Comparison of ENCODE assay signal across 23 cellular contexts in genomic region chr2:74603282-74604000, GRCh38. TPM values are rescaled to one million over a fixed set of nuclear protein-coding genes. Genes with fewer than 3 reads are reported as not detected.
A peak's percentile ranks its signal among the peaks of the same experiment; 100 is the strongest.
DNase-seq lines count a peak whose midpoint lies in the region; ATAC-seq, FAIRE-seq and TF ChIP-seq lines count a peak whose summit lies in the region.
"Had no signal": no experiment of that assay in that cellular context is flagged by ENCODE, and none has a peak within 500 bp of the region (broad histone marks: within the 10 kb centered on the region; RNA-seq: fewer than 3 reads in every experiment).

No MANE protein-coding gene starts in this region.

- peak; percentile 55 for ATAC-seq in activated CD4-positive, alpha-beta T cell treated with anti-CD3 and anti-CD28 coated beads for 36 hours
- peak; percentile 74 to 76 for ATAC-seq in natural killer cell treated with Interleukin-12 subunit alpha and Interleukin-12 subunit beta and Interleukin-15 and Interleukin-18, amount 100 ng/mL, for 72 hours
- no peak for ATAC-seq in natural killer cell
- ATAC-seq in K562, result peak; percentile 93
- ATAC-seq in Right ventricle myocardium inferior, result no peak

- no TSS peak for BruUV-seq in K562 (replicated peaks; lab: Mats Ljungman, UMichigan)

- CTCF ChIA-PET in activated CD4-positive, alpha-beta T cell treated with anti-CD3 and anti-CD28 coated beads for 36 hours (lab: Charles Lee), result interaction anchor here (0.5 to 1.3 kb wide), 2 partner anchors 50 to 272 kb away, joined by 3 read pairs; partner anchors contain the start of gene SEMA4F
- CTCF ChIA-PET in K562 (lab: Yijun Ruan, JAX; ENCODE audit: low intra/inter-chr PET ratio), result no interaction called here

- no peak for DNase-seq in activated CD4-positive, alpha-beta T cell treated with anti-CD3 and anti-CD28 coated beads for 36 hours
- DNase-seq in activated CD4-positive, alpha-beta T cell treated with anti-CD3 and anti-CD28 coated beads for 1 hour, result no peak
- no peak for DNase-seq in natural killer cell treated with Interleukin-12 subunit alpha and Interleukin-12 subunit beta and Interleukin-15 and Interleukin-18, amount 100 ng/mL, for 72 hours (ENCODE audit: low spot score)
- DNase-seq in natural killer cell (no peak), K562 (ENCODE audit: extremely low read depth in 1 of 4, low spot score in 3 of 4) (peak; percentile 35 to 59 (median 46)), Right ventricle myocardium inferior (ENCODE audit: missing footprints) (no peak), AG08395 (ENCODE audit: low spot score) (no peak), DMS153 (lab: John Stamatoyannopoulos, UW) (no peak)
- DNase-seq: CD8-positive, alpha-beta memory T cell; DMS 273 treated with DMSO at 0.1 percent for 48 hours; GF-D8; GOT3; KBM-7; MV-4-11; NCI-H2029 treated with DMSO at 0.1 percent for 48 hours; NCI-H510A; SHP77 had no signal

- H3K36me3 ChIP-seq in K562 (ENCODE audit: control insufficient read depth, insufficient read depth, low read length), result no peaks in the 10 kb centered on the region
- H3K36me3 ChIP-seq: BLaER1 treated with 17β-estradiol and CSF1 and Interleukin-3, amounts not matched to agents 10 nM and 100 nM had no signal

- peaks cover 38% of the 10 kb centered on the region for H3K27me3 Mint-ChIP-seq in activated CD4-positive, alpha-beta T cell treated with anti-CD3 and anti-CD28 coated beads for 36 hours
- peaks cover 22 to 25% of the 10 kb centered on the region in 2 donors for H3K27me3 Mint-ChIP-seq in natural killer cell treated with Interleukin-12 subunit alpha and Interleukin-12 subunit beta and Interleukin-15 and Interleukin-18, amount 100 ng/mL, for 72 hours
- peaks cover 33 to 43% of the 10 kb centered on the region in 2 donors for H3K27me3 Mint-ChIP-seq in natural killer cell (ENCODE audit: low read depth in 2 of 2)

- H3K9me3 ChIP-seq in K562 (replicated peaks; ENCODE audit: control insufficient read depth, insufficient read depth, low read depth, low read length), result no peaks in the 10 kb centered on the region
- H3K9me3 ChIP-seq: BLaER1 treated with 17β-estradiol and CSF1 and Interleukin-3, amounts not matched to agents 10 nM and 100 nM had no signal

- no peaks in the 10 kb centered on the region for H4K20me1 ChIP-seq in K562 (replicated peaks; ENCODE audit: control insufficient read depth, insufficient read depth, low read length)
- H4K20me1 ChIP-seq: BLaER1 treated with 17β-estradiol and CSF1 and Interleukin-3, amounts not matched to agents 10 nM and 100 nM had no signal

- H2AFZ ChIP-seq in K562 (ENCODE audit: low read depth, low read length), result peak overlapping the region; percentile 93

- H3K4me1 Mint-ChIP-seq in activated CD4-positive, alpha-beta T cell treated with anti-CD3 and anti-CD28 coated beads for 36 hours, result peaks cover 3% of the 10 kb centered on the region
- peaks cover 12 to 15% of the 10 kb centered on the region in 2 donors for H3K4me1 Mint-ChIP-seq in natural killer cell treated with Interleukin-12 subunit alpha and Interleukin-12 subunit beta and Interleukin-15 and Interleukin-18, amount 100 ng/mL, for 72 hours (ENCODE audit: low read depth in 2 of 2)
- H3K4me1 Mint-ChIP-seq in natural killer cell, result peaks cover 5% of the 10 kb centered on the region in 2 donors

- H3K27me3 ChIP-seq in K562 (ENCODE audit: control insufficient read depth in 2 of 2, insufficient read depth in 2 of 2, low read length in 2 of 2), result no peaks in the 10 kb centered on the region
- H3K27me3 ChIP-seq: BLaER1 treated with 17β-estradiol and CSF1 and Interleukin-3, amounts not matched to agents 10 nM and 100 nM had no signal

- no peaks in the 10 kb centered on the region for H3K36me3 Mint-ChIP-seq in activated CD4-positive, alpha-beta T cell treated with anti-CD3 and anti-CD28 coated beads for 36 hours (ENCODE audit: low read depth)
- no peaks in the 10 kb centered on the region for H3K36me3 Mint-ChIP-seq in natural killer cell treated with Interleukin-12 subunit alpha and Interleukin-12 subunit beta and Interleukin-15 and Interleukin-18, amount 100 ng/mL, for 72 hours
- H3K36me3 Mint-ChIP-seq in natural killer cell, result no peaks in the 10 kb centered on the region
- H3K36me3 Mint-ChIP-seq: CD8-positive, alpha-beta memory T cell had no signal

- POLR2A ChIA-PET in activated CD4-positive, alpha-beta T cell treated with anti-CD3 and anti-CD28 coated beads for 36 hours (lab: Charles Lee), result no interaction called here
- POLR2A ChIA-PET in K562 (lab: Yijun Ruan, JAX), result interaction anchor here (0.6 to 1.2 kb wide), 3 partner anchors 11 to 28 kb away, joined by 3 read pairs; no protein-coding TSS in a partner anchor

- H3K9me1 ChIP-seq in K562 (ENCODE audit: control insufficient read depth, insufficient read depth, low read length), result no peaks in the 10 kb centered on the region

- no peak overlapping the region for H3K4me3 ChIP-seq in K562
- H3K4me3 ChIP-seq: BLaER1 treated with 17β-estradiol and CSF1 and Interleukin-3, amounts not matched to agents 10 nM and 100 nM had no signal

- no peaks in the 10 kb centered on the region for H3K9me3 Mint-ChIP-seq in activated CD4-positive, alpha-beta T cell treated with anti-CD3 and anti-CD28 coated beads for 36 hours (ENCODE audit: low read depth)
- H3K9me3 Mint-ChIP-seq in natural killer cell treated with Interleukin-12 subunit alpha and Interleukin-12 subunit beta and Interleukin-15 and Interleukin-18, amount 100 ng/mL, for 72 hours, result no peaks in the 10 kb centered on the region
- H3K9me3 Mint-ChIP-seq in natural killer cell, result no peaks in the 10 kb centered on the region
- H3K9me3 Mint-ChIP-seq: CD8-positive, alpha-beta memory T cell had no signal

- peak; percentile 17; the same call in 1 of the 2 replicates for TF ChIP-seq EP300 in K562 (IDR thresholded peaks at IDR 0.05; ENCODE audit: low read length)

- no peak for TF ChIP-seq RAD21 in K562 (CRISPR knock-in tag; conservative IDR thresholded peaks at IDR 0.05 in 1 of 2, IDR thresholded peaks at IDR 0.05 in 1 of 2)

- TF ChIP-seq CTCF in natural killer cell (IDR thresholded peaks at IDR 0.05), result no peak
- no peak for TF ChIP-seq CTCF in K562 (IDR thresholded peaks at IDR 0.05 in 2 of 3, conservative IDR thresholded peaks at IDR 0.05 in 1 of 3; ENCODE audit: insufficient read depth in 2 of 3, low read depth in 1 of 3, low read length in 3 of 3)

- no peak overlapping the region for H3K27ac Mint-ChIP-seq in activated CD4-positive, alpha-beta T cell treated with anti-CD3 and anti-CD28 coated beads for 36 hours
- peak overlapping the region; percentile 1 to 59 for H3K27ac Mint-ChIP-seq in natural killer cell treated with Interleukin-12 subunit alpha and Interleukin-12 subunit beta and Interleukin-15 and Interleukin-18, amount 100 ng/mL, for 72 hours
- no peak overlapping the region for H3K27ac Mint-ChIP-seq in natural killer cell

- H3K4me1 ChIP-seq in K562 (replicated peaks in 1 of 2; ENCODE audit: control insufficient read depth in 2 of 2, insufficient read depth in 2 of 2, low read length in 2 of 2), result peaks cover 0 to 6% of the 10 kb centered on the region in 2 experiments; a peak in 4 of 5 replicates

- peak overlapping the region; percentile 36; the same call in 1 of the 2 replicates for H3K4me2 ChIP-seq in K562 (ENCODE audit: insufficient read depth, low read length)

- no peak for TF ChIP-seq POLR2A in K562 (conservative IDR thresholded peaks at IDR 0.05)

- FAIRE-seq in K562 (lab: Jason Lieb, UNC), result peak; percentile 42
- FAIRE-seq: A204.1, GM12891, GM18507, RCC 7860 had no signal

- intact Hi-C loops in activated CD4-positive, alpha-beta T cell treated with anti-CD3 and anti-CD28 coated beads for 36 hours (cut with DNase I, micrococcal nuclease), result no loop called here
- intact Hi-C loops in natural killer cell (cut with micrococcal nuclease), result no loop called here
- intact Hi-C loops in K562 (cut with micrococcal nuclease), result no loop called here
- intact Hi-C loops in Right ventricle myocardium inferior (cut with DNase I), result no loop called here

- no peak overlapping the region for H3K27ac ChIP-seq in K562 (ENCODE audit: extremely low read depth, low read depth, low read length)
- H3K27ac ChIP-seq: BLaER1 treated with 17β-estradiol and CSF1 and Interleukin-3, amounts not matched to agents 10 nM and 100 nM had no signal

- H3K9ac ChIP-seq in K562 (ENCODE audit: insufficient read depth in 1 of 2, low read depth in 2 of 2, low read length in 2 of 2), result no peak overlapping the region
- H3K9ac ChIP-seq: BLaER1 treated with 17β-estradiol and CSF1 and Interleukin-3, amounts not matched to agents 10 nM and 100 nM had no signal

- in situ Hi-C loops in K562 (cut with MboI), result no loop called here

- 15% methylated on average over 7 of the region's 7 CpGs for WGBS in K562 (ENCODE audit: insufficient coverage, low coverage, missing lambda C conversion rate)

- no peaks in the 10 kb centered on the region for H3K79me2 ChIP-seq in K562 (ENCODE audit: control insufficient read depth, insufficient read depth, low read length)

- no peak overlapping the region for H3K4me3 Mint-ChIP-seq in activated CD4-positive, alpha-beta T cell treated with anti-CD3 and anti-CD28 coated beads for 36 hours
- peak overlapping the region; percentile 58 for H3K4me3 Mint-ChIP-seq in natural killer cell treated with Interleukin-12 subunit alpha and Interleukin-12 subunit beta and Interleukin-15 and Interleukin-18, amount 100 ng/mL, for 72 hours
- no peak overlapping the region for H3K4me3 Mint-ChIP-seq in natural killer cell
- H3K4me3 Mint-ChIP-seq: CD8-positive, alpha-beta memory T cell had no signal

RNA-seq across cellular contexts. Expression of gene M1AP, which starts 44.7 kb away (rescaled TPM):
- under 1 TPM; 0.18 to 0.33 TPM for total RNA-seq in activated CD4-positive, alpha-beta T cell treated with anti-CD3 and anti-CD28 coated beads for 36 hours
- total RNA-seq in natural killer cell treated with Interleukin-12 subunit alpha and Interleukin-12 subunit beta and Interleukin-15 and Interleukin-18, amount 100 ng/mL, for 72 hours, result not detected
- total RNA-seq in natural killer cell (not detected), K562 (2014; rRNA removed) (not detected in 2 replicates), K562 (2014; rRNA removed; fragmentation: Illumina TruSeq; extraction: Trizol) (0.10 TPM in 1 of 2 replicates, not detected in the other), K562 (2015; rRNA removed; fragmentation: Illumina TruSeq; extraction: Trizol) (0.19 and 0.33 TPM in 2 replicates), K562 (2021) (0.11 TPM in 1 of 2 replicates, not detected in the other), Right ventricle myocardium inferior (not detected)
- total RNA-seq in K562 (2011; cell fraction: chromatin; rRNA removed; ENCODE audit: low replicate concordance), result not detected in 2 replicates
- total RNA-seq in K562 (2011; cell fraction: nucleolus; rRNA removed), result not detected in 2 replicates
- total RNA-seq in K562 (2011; cell fraction: nucleoplasm; rRNA removed), result not detected in 2 replicates
- polyA plus RNA-seq in K562 (2011; rRNA removed) (0.05 TPM in 1 of 2 replicates, not detected in the other), K562 (2014; fragmentation: Illumina TruSeq; extraction: Trizol) (0.07 and 0.10 TPM in 2 replicates), K562 (2014; fragmentation: Nextera tagmentation; extraction: Ambion mirVana) (under 1 TPM; 0.06 to 0.15 TPM), K562 (2014; rRNA removed) (0.30 TPM in 1 of 2 replicates, not detected in the other)
- not detected in 2 replicates for polyA plus RNA-seq in K562 (2011; cell fraction: cytosol; rRNA removed)
- polyA plus RNA-seq in K562 (2011; cell fraction: nucleus; rRNA removed), result 0.07 and 0.10 TPM in 2 replicates
- 0.23 and 0.44 TPM in 2 replicates for polyA plus RNA-seq in K562 (2012)
- not detected in 2 replicates for polyA minus RNA-seq in K562 (2011; rRNA and poly(A)+ RNA removed)
- not detected in 2 replicates for polyA minus RNA-seq in K562 (2011; cell fraction: cytosol; rRNA and poly(A)+ RNA removed)
- not detected in 2 replicates for polyA minus RNA-seq in K562 (2011; cell fraction: nucleus; rRNA and poly(A)+ RNA removed)
- total RNA-seq: CD8-positive, alpha-beta memory T cell; Daoy had no signal

RNA-seq across cellular contexts. Expression of gene DOK1, which starts 48.9 kb away (rescaled TPM):
- total RNA-seq in activated CD4-positive, alpha-beta T cell treated with anti-CD3 and anti-CD28 coated beads for 36 hours, result 10 to 100 TPM; 17.2 to 17.9 TPM
- 10 to 100 TPM; 27.4 to 34.4 TPM for total RNA-seq in natural killer cell treated with Interleukin-12 subunit alpha and Interleukin-12 subunit beta and Interleukin-15 and Interleukin-18, amount 100 ng/mL, for 72 hours
- total RNA-seq in natural killer cell (10 to 100 TPM; 17.4 to 24.9 (median 23.9) TPM), K562 (2014; rRNA removed) (36.4 and 44.5 TPM in 2 replicates), K562 (2014; rRNA removed; fragmentation: Illumina TruSeq; extraction: Trizol) (5.2 and 7.6 TPM in 2 replicates), K562 (2015; rRNA removed; fragmentation: Illumina TruSeq; extraction: Trizol) (16.6 and 16.7 TPM in 2 replicates), K562 (2021) (25.8 and 29.6 TPM in 2 replicates), Right ventricle myocardium inferior (4.9 TPM)
- total RNA-seq in K562 (2011; cell fraction: chromatin; rRNA removed; ENCODE audit: low replicate concordance), result 7.7 and 24.2 TPM in 2 replicates
- total RNA-seq in K562 (2011; cell fraction: nucleolus; rRNA removed), result 33.4 and 35.7 TPM in 2 replicates
- 13.4 and 16.5 TPM in 2 replicates for total RNA-seq in K562 (2011; cell fraction: nucleoplasm; rRNA removed)
- polyA plus RNA-seq in K562 (2011; rRNA removed) (11.3 and 12.0 TPM in 2 replicates), K562 (2014; fragmentation: Illumina TruSeq; extraction: Trizol) (16.1 and 24.2 TPM in 2 replicates), K562 (2014; fragmentation: Nextera tagmentation; extraction: Ambion mirVana) (under 1 TPM; 0.59 to 0.99 TPM), K562 (2014; rRNA removed) (27.7 and 33.0 TPM in 2 replicates)
- 11.0 and 31.7 TPM in 2 replicates for polyA plus RNA-seq in K562 (2011; cell fraction: cytosol; rRNA removed)
- 23.6 and 47.8 TPM in 2 replicates for polyA plus RNA-seq in K562 (2011; cell fraction: nucleus; rRNA removed)
- polyA plus RNA-seq in K562 (2012), result 26.9 and 34.5 TPM in 2 replicates
- polyA minus RNA-seq in K562 (2011; rRNA and poly(A)+ RNA removed), result 7.6 and 10.6 TPM in 2 replicates
- polyA minus RNA-seq in K562 (2011; cell fraction: cytosol; rRNA and poly(A)+ RNA removed), result 14.9 and 16.0 TPM in 2 replicates
- 20.7 and 21.3 TPM in 2 replicates for polyA minus RNA-seq in K562 (2011; cell fraction: nucleus; rRNA and poly(A)+ RNA removed)

RNA-seq across cellular contexts. Expression of gene LOXL3, which starts 49.7 kb away (rescaled TPM):
- total RNA-seq in activated CD4-positive, alpha-beta T cell treated with anti-CD3 and anti-CD28 coated beads for 36 hours, result under 1 TPM; 0.86 to 0.96 TPM
- total RNA-seq in natural killer cell treated with Interleukin-12 subunit alpha and Interleukin-12 subunit beta and Interleukin-15 and Interleukin-18, amount 100 ng/mL, for 72 hours, result 1 to 10 TPM; 1.2 to 2.7 TPM
- 1 to 10 TPM in 1 of 3 donors, under 1 TPM in 2; 0.43 to 2.0 (median 0.93) TPM for total RNA-seq in natural killer cell
- total RNA-seq in K562 (2011; cell fraction: chromatin; rRNA removed; ENCODE audit: low replicate concordance), result 2.6 and 3.8 TPM in 2 replicates
- total RNA-seq in K562 (2011; cell fraction: nucleolus; rRNA removed), result 2.0 and 2.2 TPM in 2 replicates
- total RNA-seq in K562 (2011; cell fraction: nucleoplasm; rRNA removed), result 2.1 and 2.9 TPM in 2 replicates
- total RNA-seq in K562 (2014; rRNA removed), result 0.29 and 0.64 TPM in 2 replicates
- total RNA-seq in K562 (2014; rRNA removed; fragmentation: Illumina TruSeq; extraction: Trizol), result 0.25 and 0.26 TPM in 2 replicates
- 0.22 and 0.23 TPM in 2 replicates for total RNA-seq in K562 (2015; rRNA removed; fragmentation: Illumina TruSeq; extraction: Trizol)
- 0.58 and 0.76 TPM in 2 replicates for total RNA-seq in K562 (2021)
- 0.99 and 1.1 TPM in 2 replicates for polyA plus RNA-seq in K562 (2011; rRNA removed)
- polyA plus RNA-seq in K562 (2011; cell fraction: cytosol; rRNA removed), result 0.87 and 1.1 TPM in 2 replicates
- polyA plus RNA-seq in K562 (2011; cell fraction: nucleus; rRNA removed), result 3.1 and 5.8 TPM in 2 replicates
- polyA plus RNA-seq in K562 (2012), result 0.59 and 1.7 TPM in 2 replicates
- polyA plus RNA-seq in K562 (2014; fragmentation: Illumina TruSeq; extraction: Trizol), result 0.31 and 0.48 TPM in 2 replicates
- polyA plus RNA-seq in K562 (2014; fragmentation: Nextera tagmentation; extraction: Ambion mirVana), result under 1 TPM; 0.24 to 0.30 TPM
- 0.50 and 1.1 TPM in 2 replicates for polyA plus RNA-seq in K562 (2014; rRNA removed)
- polyA minus RNA-seq in K562 (2011; rRNA and poly(A)+ RNA removed), result 0.53 and 0.66 TPM in 2 replicates
- 1.0 TPM in 1 of 2 replicates, not detected in the other for polyA minus RNA-seq in K562 (2011; cell fraction: cytosol; rRNA and poly(A)+ RNA removed)
- 1.1 and 1.8 TPM in 2 replicates for polyA minus RNA-seq in K562 (2011; cell fraction: nucleus; rRNA and poly(A)+ RNA removed)
- total RNA-seq in Right ventricle myocardium inferior, result 4.8 TPM

RNA-seq across cellular contexts. Expression of gene SEMA4F, which starts 50.6 kb away (rescaled TPM):
- total RNA-seq in activated CD4-positive, alpha-beta T cell treated with anti-CD3 and anti-CD28 coated beads for 36 hours, result 1 to 10 TPM; 5.7 to 7.4 TPM
- total RNA-seq in natural killer cell treated with Interleukin-12 subunit alpha and Interleukin-12 subunit beta and Interleukin-15 and Interleukin-18, amount 100 ng/mL, for 72 hours, result 1 to 10 TPM; 2.0 to 5.3 TPM
- 10 to 100 TPM in 2 of 3 donors, 1 to 10 TPM in 1; 7.3 to 18.0 (median 10.8) TPM for total RNA-seq in natural killer cell
- total RNA-seq in K562 (2011; cell fraction: chromatin; rRNA removed; ENCODE audit: low replicate concordance), result 0.56 and 1.1 TPM in 2 replicates
- total RNA-seq in K562 (2011; cell fraction: nucleolus; rRNA removed), result 0.83 and 0.92 TPM in 2 replicates
- total RNA-seq in K562 (2011; cell fraction: nucleoplasm; rRNA removed), result 0.88 and 1.2 TPM in 2 replicates
- total RNA-seq in K562 (2014; rRNA removed), result 0.27 and 0.90 TPM in 2 replicates
- total RNA-seq in K562 (2014; rRNA removed; fragmentation: Illumina TruSeq; extraction: Trizol), result 0.33 and 0.67 TPM in 2 replicates
- 0.33 and 0.60 TPM in 2 replicates for total RNA-seq in K562 (2015; rRNA removed; fragmentation: Illumina TruSeq; extraction: Trizol)
- total RNA-seq in K562 (2021), result 1.3 and 1.6 TPM in 2 replicates
- polyA plus RNA-seq in K562 (2011; rRNA removed), result 0.30 and 0.79 TPM in 2 replicates
- polyA plus RNA-seq in K562 (2011; cell fraction: cytosol; rRNA removed), result 0.27 and 0.95 TPM in 2 replicates
- 0.91 and 2.0 TPM in 2 replicates for polyA plus RNA-seq in K562 (2011; cell fraction: nucleus; rRNA removed)
- polyA plus RNA-seq in K562 (2012), result 0.68 and 1.8 TPM in 2 replicates
- 0.43 and 0.61 TPM in 2 replicates for polyA plus RNA-seq in K562 (2014; fragmentation: Illumina TruSeq; extraction: Trizol)
- polyA plus RNA-seq in K562 (2014; fragmentation: Nextera tagmentation; extraction: Ambion mirVana), result under 1 TPM; 0.08 to 0.18 TPM
- polyA plus RNA-seq in K562 (2014; rRNA removed), result 0.72 and 1.2 TPM in 2 replicates
- 0.21 and 0.56 TPM in 2 replicates for polyA minus RNA-seq in K562 (2011; rRNA and poly(A)+ RNA removed)
- polyA minus RNA-seq in K562 (2011; cell fraction: cytosol; rRNA and poly(A)+ RNA removed), result 0.36 and 1.3 TPM in 2 replicates
- polyA minus RNA-seq in K562 (2011; cell fraction: nucleus; rRNA and poly(A)+ RNA removed), result 0.33 and 0.81 TPM in 2 replicates
- 3.7 TPM for total RNA-seq in Right ventricle myocardium inferior

Comparison
In these comparisons a context has a peak if more than half of its experiments do, and no peak if none do; other contexts are left out.
1. ATAC-seq: peak in activated CD4-positive, alpha-beta T cell treated with anti-CD3 and anti-CD28 coated beads for 36 hours (single experiment), natural killer cell treated with Interleukin-12 subunit alpha and Interleukin-12 subunit beta and Interleukin-15 and Interleukin-18, amount 100 ng/mL, for 72 hours (2 of 2) and K562 (single experiment); none in natural killer cell (0 of 3) and Right ventricle myocardium inferior (single experiment).
2. H3K27ac Mint-ChIP-seq: peak in natural killer cell treated with Interleukin-12 subunit alpha and Interleukin-12 subunit beta and Interleukin-15 and Interleukin-18, amount 100 ng/mL, for 72 hours (2 of 2); none in activated CD4-positive, alpha-beta T cell treated with anti-CD3 and anti-CD28 coated beads for 36 hours (single experiment) and natural killer cell (0 of 2).
3. DNase-seq: peak in K562 (4 of 4); none in activated CD4-positive, alpha-beta T cell treated with anti-CD3 and anti-CD28 coated beads for 36 hours (single experiment), activated CD4-positive, alpha-beta T cell treated with anti-CD3 and anti-CD28 coated beads for 1 hour (single experiment), natural killer cell treated with Interleukin-12 subunit alpha and Interleukin-12 subunit beta and Interleukin-15 and Interleukin-18, amount 100 ng/mL, for 72 hours (single experiment), natural killer cell (single experiment), Right ventricle myocardium inferior (single experiment), AG08395 (single experiment) and DMS153 (single experiment).